13 cellular contexts compared by ENCODE assay signal in the genomic region with DNA sequence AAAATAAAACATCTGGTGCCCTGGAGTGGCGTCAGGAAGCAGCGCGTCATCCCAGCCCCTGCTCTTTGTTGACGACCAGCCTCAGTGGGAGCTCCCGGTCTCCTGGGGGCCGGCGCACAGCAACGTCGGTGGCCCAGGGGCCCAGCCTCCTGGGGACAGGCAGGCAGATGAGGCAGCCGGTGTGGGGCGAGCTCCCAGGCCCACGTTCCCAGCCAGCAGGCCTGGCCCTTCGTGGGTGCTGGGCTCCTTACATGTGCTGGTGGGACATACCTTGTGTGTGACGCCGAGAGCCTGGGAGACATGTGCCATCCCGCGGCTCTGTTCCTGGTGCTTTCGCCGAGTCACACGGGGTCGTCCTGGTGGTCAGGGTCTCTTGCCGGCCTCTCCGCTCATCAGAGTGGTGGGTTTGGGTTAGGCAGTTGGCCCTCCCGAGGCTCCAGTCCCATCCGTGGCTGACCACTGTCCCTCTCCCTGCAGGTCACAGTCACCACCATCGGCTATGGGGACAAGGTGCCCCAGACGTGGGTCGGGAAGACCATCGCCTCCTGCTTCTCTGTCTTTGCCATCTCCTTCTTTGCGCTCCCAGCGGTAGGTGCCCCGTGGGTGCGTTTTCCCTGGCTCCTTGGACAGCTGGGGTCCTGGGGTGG.
DNase-seq lines count a peak whose midpoint lies in the region; ATAC-seq and TF ChIP-seq lines count a peak whose summit lies in the region.
"Had no signal": no experiment of that assay in that cellular context is flagged by ENCODE, and none has a peak within 500 bp of the region (broad histone marks: within the 10 kb centered on the region; RNA-seq: fewer than 3 reads in every experiment).

No MANE protein-coding gene starts in this region.

- intact Hi-C loops in posterior cingulate gyrus (cut with DNase I): no loop called here

- peak; percentile 1 for DNase-seq in BE2C
- peak; percentile 55 for DNase-seq in NCI-H69 (lab: John Stamatoyannopoulos, UW)
- DNase-seq in glutamatergic neuron: peak; percentile 9
- peak in 7 of 10 donors; percentile 2 to 82 (median 13) for DNase-seq in posterior cingulate gyrus
- no peak for DNase-seq in effector memory CD8-positive, alpha-beta T cell
- no peak for DNase-seq in activated CD4-positive, alpha-beta T cell treated with anti-CD3 and anti-CD28 coated beads, Interleukin-2, amount 10 ng/mL, durations not matched to agents 7 days and 5 days
- DNase-seq: activated gamma-delta T cell, GDM1, NCI-H1436 treated with DMSO at 0.1 percent for 48 hours had no signal

- CTCF ChIA-PET in activated CD4-positive, alpha-beta T cell treated with anti-CD3 and anti-CD28 coated beads, Interleukin-2, amount 10 ng/mL, durations not matched to agents 7 days and 5 days (lab: Charles Lee): no interaction called here

- H3K27me3 Mint-ChIP-seq in glutamatergic neuron (ENCODE audit: unreplicated experiment): no peaks in the 10 kb centered on the region
- H3K27me3 Mint-ChIP-seq in effector memory CD8-positive, alpha-beta T cell: no peaks in the 10 kb centered on the region
- H3K27me3 Mint-ChIP-seq in activated CD4-positive, alpha-beta T cell treated with anti-CD3 and anti-CD28 coated beads, Interleukin-2, amount 10 ng/mL, durations not matched to agents 7 days and 5 days: no peaks in the 10 kb centered on the region
- H3K27me3 Mint-ChIP-seq: naive thymus-derived CD4-positive, alpha-beta T cell had no signal

- no peaks in the 10 kb centered on the region for H3K36me3 ChIP-seq in BE2C

- no peak for TF ChIP-seq CTCF in BE2C (IDR thresholded peaks at IDR 0.05; ENCODE audit: low read depth, low read length)
- no peak for TF ChIP-seq CTCF in glutamatergic neuron (IDR thresholded peaks at IDR 0.05; ENCODE audit: partially characterized antibody, unreplicated experiment)

- no peak overlapping the region for H3K4me3 Mint-ChIP-seq in glutamatergic neuron (ENCODE audit: unreplicated experiment)
- no peak overlapping the region for H3K4me3 Mint-ChIP-seq in effector memory CD8-positive, alpha-beta T cell
- no peak overlapping the region for H3K4me3 Mint-ChIP-seq in activated CD4-positive, alpha-beta T cell treated with anti-CD3 and anti-CD28 coated beads, Interleukin-2, amount 10 ng/mL, durations not matched to agents 7 days and 5 days
- H3K4me3 Mint-ChIP-seq: naive thymus-derived CD4-positive, alpha-beta T cell had no signal

- ATAC-seq in effector memory CD8-positive, alpha-beta T cell (replicated peaks): no peak
- ATAC-seq in GM18861 (IDR thresholded peaks at IDR 0.05; ENCODE audit: unreplicated experiment): no peak
- ATAC-seq in HG02870 (IDR thresholded peaks at IDR 0.05; ENCODE audit: unreplicated experiment): no peak
- ATAC-seq: naive thymus-derived CD4-positive, alpha-beta T cell had no signal

- POLR2A ChIA-PET in activated CD4-positive, alpha-beta T cell treated with anti-CD3 and anti-CD28 coated beads, Interleukin-2, amount 10 ng/mL, durations not matched to agents 7 days and 5 days (lab: Charles Lee): no interaction called here

- no peaks in the 10 kb centered on the region for H3K27me3 ChIP-seq in BE2C

- no peaks in the 10 kb centered on the region for H3K4me1 Mint-ChIP-seq in glutamatergic neuron (ENCODE audit: low read depth, unreplicated experiment)
- H3K4me1 Mint-ChIP-seq in effector memory CD8-positive, alpha-beta T cell (ENCODE audit: low read depth in 2 of 2): no peaks in the 10 kb centered on the region
- H3K4me1 Mint-ChIP-seq in activated CD4-positive, alpha-beta T cell treated with anti-CD3 and anti-CD28 coated beads, Interleukin-2, amount 10 ng/mL, durations not matched to agents 7 days and 5 days: no peaks in the 10 kb centered on the region

- no peaks in the 10 kb centered on the region for H3K9me3 ChIP-seq in BE2C
- H3K9me3 ChIP-seq: SK-N-SH had no signal

- H3K4me1 ChIP-seq in BE2C: no peaks in the 10 kb centered on the region

- no peak overlapping the region for H3K4me3 ChIP-seq in BE2C (ENCODE audit: low read depth, low read length)

- no peaks in the 10 kb centered on the region for H3K9me3 Mint-ChIP-seq in glutamatergic neuron (ENCODE audit: unreplicated experiment)
- H3K9me3 Mint-ChIP-seq in effector memory CD8-positive, alpha-beta T cell: no peaks in the 10 kb centered on the region
- no peaks in the 10 kb centered on the region for H3K9me3 Mint-ChIP-seq in activated CD4-positive, alpha-beta T cell treated with anti-CD3 and anti-CD28 coated beads, Interleukin-2, amount 10 ng/mL, durations not matched to agents 7 days and 5 days
- H3K9me3 Mint-ChIP-seq: naive thymus-derived CD4-positive, alpha-beta T cell had no signal

- no peak overlapping the region for H3K27ac Mint-ChIP-seq in glutamatergic neuron (ENCODE audit: unreplicated experiment)
- H3K27ac Mint-ChIP-seq in effector memory CD8-positive, alpha-beta T cell: no peak overlapping the region
- no peak overlapping the region for H3K27ac Mint-ChIP-seq in activated CD4-positive, alpha-beta T cell treated with anti-CD3 and anti-CD28 coated beads, Interleukin-2, amount 10 ng/mL, durations not matched to agents 7 days and 5 days
- H3K27ac Mint-ChIP-seq: naive thymus-derived CD4-positive, alpha-beta T cell had no signal

- H3K36me3 Mint-ChIP-seq in glutamatergic neuron (ENCODE audit: unreplicated experiment): no peaks in the 10 kb centered on the region
- H3K36me3 Mint-ChIP-seq in effector memory CD8-positive, alpha-beta T cell (ENCODE audit: insufficient read depth): no peaks in the 10 kb centered on the region
- H3K36me3 Mint-ChIP-seq in activated CD4-positive, alpha-beta T cell treated with anti-CD3 and anti-CD28 coated beads, Interleukin-2, amount 10 ng/mL, durations not matched to agents 7 days and 5 days (ENCODE audit: low read depth): no peaks in the 10 kb centered on the region

Comparison
In these comparisons a context has a peak if more than half of its experiments do, and no peak if none do; other contexts are left out.
1. DNase-seq: peak in BE2C (single experiment), NCI-H69 (single experiment), glutamatergic neuron (single experiment) and posterior cingulate gyrus (7 of 10); none in effector memory CD8-positive, alpha-beta T cell (0 of 3) and activated CD4-positive, alpha-beta T cell treated with anti-CD3 and anti-CD28 coated beads, Interleukin-2, amount 10 ng/mL, durations not matched to agents 7 days and 5 days (single experiment).